ENCODE assay signal across 20 cellular contexts in genomic region chr13:59319276-59319675, GRCh38.
"Had no signal": no experiment of that assay in that cellular context is flagged by ENCODE, and none has a peak within 500 bp of the region (broad histone marks: within the 10 kb centered on the region; RNA-seq: fewer than 3 reads in every experiment).

No MANE protein-coding gene starts in this region.

- DNase-seq: activated CD4-positive, alpha-beta T cell treated with anti-CD3 and anti-CD28 coated beads for 1 hour; activated CD4-positive, alpha-beta T cell treated with anti-CD3 and anti-CD28 coated beads, Interleukin-2, amount 50 U/mL, for 1 hour; activated CD8-positive, alpha-beta T cell treated with anti-CD3 and anti-CD28 coated beads for 36 hours; activated naive CD8-positive, alpha-beta T cell treated with anti-CD3 and anti-CD28 coated beads, Interleukin-2, amount 50 U/mL, for 24 hours; activated T-cell treated with anti-CD3 and anti-CD28 coated beads, Interleukin-2, amount 50 U/mL, for 4 hours; amygdala; central memory CD4-positive, alpha-beta T cell; gastrocnemius medialis; hypothalamus; lower lobe of right lung; mesendoderm; natural killer cell; posterior cingulate gyrus; right lobe of liver; stimulated activated CD4-positive, alpha-beta T cell treated with anti-CD3 and anti-CD28 coated beads, Interleukin-12 subunit alpha, Interleukin-12 subunit beta, amount 100 ng/mL, for 4 hours; stimulated activated CD4-positive, alpha-beta T cell treated with anti-CD3 and anti-CD28 coated beads, Interleukin-4, amount 100 ng/mL, for 1 hour; substantia nigra; SW 1271; T-helper 9 cell; uterus had no signal

- H3K27me3 ChIP-seq: gastrocnemius medialis, right lobe of liver, uterus had no signal

- H3K9me3 ChIP-seq: gastrocnemius medialis, lower lobe of right lung, right lobe of liver, uterus had no signal

- H3K4me1 ChIP-seq: gastrocnemius medialis, right lobe of liver, uterus had no signal

- H3K36me3 ChIP-seq: gastrocnemius medialis, lower lobe of right lung, right lobe of liver, uterus had no signal

- H3K27ac ChIP-seq: gastrocnemius medialis, lower lobe of right lung, right lobe of liver, uterus had no signal

- ATAC-seq: activated CD8-positive, alpha-beta T cell treated with anti-CD3 and anti-CD28 coated beads for 36 hours; activated naive CD8-positive, alpha-beta T cell treated with anti-CD3 and anti-CD28 coated beads, Interleukin-2, amount 50 U/mL, for 24 hours; activated T-cell treated with anti-CD3 and anti-CD28 coated beads, Interleukin-2, amount 50 U/mL, for 4 hours; gastrocnemius medialis; lower lobe of right lung; natural killer cell had no signal

- H3K4me3 ChIP-seq: gastrocnemius medialis, lower lobe of right lung, right lobe of liver, uterus had no signal
